Comparison of ENCODE assay signal across 1 cellular context in genomic region chr1:153532769-153533599, GRCh38.
TF ChIP-seq lines count a peak whose summit lies in the region.

No MANE protein-coding gene starts in this region.

TF ChIP-seq in HepG2, 621 proteins besides CTCF, POLR2A, EP300 and RAD21 (continued from another document and continues in another):
- TF ChIP-seq AKNA (CRISPR knock-in tag; IDR thresholded peaks at IDR 0.05; ENCODE audit: borderline replicate concordance) (no peak), HDAC1 (CRISPR knock-in tag; IDR thresholded peaks at IDR 0.05) (peak; percentile 47; the same call in 1 of the 2 replicates), U2AF1 (optimal IDR thresholded peaks at IDR 0.05; ENCODE audit: low read depth, low read length) (no peak), ZNF180 (CRISPR knock-in tag; IDR thresholded peaks at IDR 0.05; ENCODE audit: borderline replicate concordance, low read depth) (no peak), MYPOP (CRISPR knock-in tag; IDR thresholded peaks at IDR 0.05) (0 out of 2 replicates have a peak, but pooled peaks have one; percentile 5), ZBTB37 (CRISPR knock-in tag; IDR thresholded peaks at IDR 0.05) (no peak), PATZ1 (CRISPR knock-in tag; IDR thresholded peaks at IDR 0.05) (peak; percentile 81), ZNF337 (CRISPR knock-in tag; IDR thresholded peaks at IDR 0.05; ENCODE audit: borderline replicate concordance, low read depth) (no peak), ZNF839 (CRISPR knock-in tag; IDR thresholded peaks at IDR 0.05; ENCODE audit: borderline replicate concordance) (no peak), TARDBP (CRISPR knock-in tag; IDR thresholded peaks at IDR 0.05) (no peak), ZNF496 (CRISPR knock-in tag; IDR thresholded peaks at IDR 0.05; ENCODE audit: insufficient replicate concordance) (no peak), PLRG1 (conservative IDR thresholded peaks at IDR 0.05) (no peak), ZBTB49 (CRISPR knock-in tag; IDR thresholded peaks at IDR 0.05; ENCODE audit: borderline replicate concordance) (no peak), BHLHE40 (IDR thresholded peaks at IDR 0.05; ENCODE audit: low read length) (no peak), PCBP1 (IDR thresholded peaks at IDR 0.05; ENCODE audit: borderline replicate concordance, low read depth, low read length) (peak; percentile 83; the same call in 1 of the 2 replicates), KLF13 (CRISPR knock-in tag; IDR thresholded peaks at IDR 0.05) (no peak), NR2F1 (CRISPR knock-in tag; IDR thresholded peaks at IDR 0.05) (no peak), AGO1 (IDR thresholded peaks at IDR 0.05; ENCODE audit: low read depth, low read length, poor library complexity, severe bottlenecking) (peak; percentile 26), ZNF572 (CRISPR knock-in tag; IDR thresholded peaks at IDR 0.05) (no peak), ATM (IDR thresholded peaks at IDR 0.05; ENCODE audit: borderline replicate concordance) (no peak), STAT6 (CRISPR knock-in tag; IDR thresholded peaks at IDR 0.05; ENCODE audit: borderline replicate concordance) (no peak), HMGXB4 (CRISPR knock-in tag; IDR thresholded peaks at IDR 0.05; ENCODE audit: borderline replicate concordance in 1 of 2, low read depth in 1 of 2) (peak; percentile 68 to 80; a peak in 3 of 4 replicates), HNRNPLL (IDR thresholded peaks at IDR 0.05; ENCODE audit: low read depth, low read length, poor library complexity, severe bottlenecking) (no peak), PHB2 (IDR thresholded peaks at IDR 0.05; ENCODE audit: partially characterized antibody) (no peak), ATF7 (IDR thresholded peaks at IDR 0.05) (no peak), ATF7 (CRISPR knock-in tag; IDR thresholded peaks at IDR 0.05) (no peak), PAXIP1 (CRISPR knock-in tag; conservative IDR thresholded peaks at IDR 0.05) (peak; percentile 77), GZF1 (CRISPR knock-in tag; IDR thresholded peaks at IDR 0.05) (no peak), ZSCAN20 (CRISPR knock-in tag; IDR thresholded peaks at IDR 0.05; ENCODE audit: borderline replicate concordance) (no peak), MAF1 (CRISPR knock-in tag; IDR thresholded peaks at IDR 0.05; ENCODE audit: borderline replicate concordance) (no peak), CEBPG (CRISPR knock-in tag; IDR thresholded peaks at IDR 0.05) (no peak), ZNF770 (CRISPR knock-in tag; IDR thresholded peaks at IDR 0.05) (peak; percentile 54; the same call in 1 of the 2 replicates)
